Comparison of ENCODE assay signal across 1 cellular context in genomic region chr13:49443327-49443688, GRCh38.
TF ChIP-seq lines count a peak whose summit lies in the region.

No MANE protein-coding gene starts in this region.

TF ChIP-seq in IMR-90, 13 proteins besides CTCF, POLR2A, EP300 and RAD21 (continued from another document):
- no peak for TF ChIP-seq MAZ (IDR thresholded peaks at IDR 0.05; ENCODE audit: borderline replicate concordance, low read depth, low read length)
